Comparison of ENCODE assay signal across 8 cellular contexts in the genomic region with DNA sequence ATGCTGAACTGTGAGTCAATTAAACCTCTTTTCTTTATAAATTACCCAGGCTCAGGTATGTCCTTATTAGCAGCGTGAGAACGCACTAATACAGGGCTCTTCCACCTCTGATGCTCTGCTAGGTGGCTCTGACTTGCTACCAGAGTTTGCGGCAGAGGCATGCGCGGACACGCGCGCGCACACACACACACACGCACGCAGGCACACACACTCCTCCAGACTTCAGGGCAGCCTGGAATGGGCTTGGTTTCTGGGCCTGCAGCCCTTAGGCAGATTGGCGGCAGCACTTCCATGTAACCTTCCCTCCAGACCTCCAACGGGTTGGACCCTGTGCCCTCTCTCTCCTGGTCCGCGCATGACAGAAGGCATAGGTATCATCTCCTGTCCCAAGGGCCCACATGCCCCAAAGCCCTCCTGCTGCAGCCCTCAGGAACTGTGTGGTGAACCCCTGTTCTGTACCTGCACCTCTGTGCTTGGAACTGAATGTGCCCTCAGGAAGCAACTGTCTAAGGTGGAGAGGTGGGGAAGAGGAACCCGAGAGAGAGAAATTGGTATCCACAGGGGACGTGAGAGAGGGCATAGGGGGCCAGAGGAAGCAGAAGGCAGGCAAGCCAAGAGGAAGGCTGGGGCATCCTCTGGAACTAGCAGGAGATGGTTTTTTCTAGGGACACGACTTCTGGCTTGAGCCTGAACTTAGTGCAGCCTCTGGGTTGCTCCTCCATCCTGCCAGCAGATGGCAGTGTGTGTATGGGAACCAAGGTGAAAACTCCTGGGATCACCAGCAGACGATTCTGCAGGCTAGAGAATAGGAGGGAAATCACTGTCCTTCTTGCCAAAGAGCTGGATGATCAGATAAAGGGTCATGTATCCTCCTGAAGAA. TPM values are rescaled to one million over a fixed set of nuclear protein-coding genes. Genes with fewer than 3 reads are reported as not detected.
A peak's percentile ranks its signal among the peaks of the same experiment; 100 is the strongest.
DNase-seq lines count a peak whose midpoint lies in the region; ATAC-seq and TF ChIP-seq lines count a peak whose summit lies in the region.

No MANE protein-coding gene starts in this region.

- H3K36me3 Mint-ChIP-seq in activated naive CD4-positive, alpha-beta T cell treated with anti-CD3 and anti-CD28 coated beads, Interleukin-2, amount 10 ng/mL, durations not matched to agents 7 days and 5 days, result no peaks in the 10 kb centered on the region

- no peaks in the 10 kb centered on the region for H3K79me2 ChIP-seq in OCI-LY3 (ENCODE audit: low read length)

- H3K27me3 ChIP-seq in OCI-LY3 (ENCODE audit: low read depth, low read length), result no peaks in the 10 kb centered on the region

- peaks cover 24% of the 10 kb centered on the region for H3K4me1 ChIP-seq in OCI-LY3 (ENCODE audit: low read length)

- no peak overlapping the region for H3K9ac ChIP-seq in OCI-LY3 (ENCODE audit: low read length)

- peak; percentile 68 for DNase-seq in A172 (ENCODE audit: low spot score)
- DNase-seq in GM12864 (ENCODE audit: low read depth), result no peak
- peak; percentile 49 for DNase-seq in HT1080 (ENCODE audit: low read depth)
- DNase-seq in activated naive CD4-positive, alpha-beta T cell treated with anti-CD3 and anti-CD28 coated beads, Interleukin-2, amount 10 ng/mL, durations not matched to agents 7 days and 5 days, result peak; percentile 58
- peak; percentile 58 for DNase-seq in glomerular visceral epithelial cell (ENCODE audit: extremely low spot score)
- peak; percentile 47 to 95 (median 80) for DNase-seq in posterior cingulate gyrus

- H3K36me3 ChIP-seq in OCI-LY3 (replicated peaks; ENCODE audit: low read depth, low read length), result no peaks in the 10 kb centered on the region

- H3K4me1 Mint-ChIP-seq in activated naive CD4-positive, alpha-beta T cell treated with anti-CD3 and anti-CD28 coated beads, Interleukin-2, amount 10 ng/mL, durations not matched to agents 7 days and 5 days, result no peaks in the 10 kb centered on the region

- H3K9me3 ChIP-seq in OCI-LY3 (ENCODE audit: insufficient read depth, low read length), result no peaks in the 10 kb centered on the region

- peaks cover 26% of the 10 kb centered on the region for H3K27me3 Mint-ChIP-seq in activated naive CD4-positive, alpha-beta T cell treated with anti-CD3 and anti-CD28 coated beads, Interleukin-2, amount 10 ng/mL, durations not matched to agents 7 days and 5 days

- no peak overlapping the region; the same call in 1 of the 2 replicates for H3K4me2 ChIP-seq in OCI-LY3 (ENCODE audit: low read length)

- TF ChIP-seq CTCF in GM12864 (IDR thresholded peaks at IDR 0.05; ENCODE audit: low read depth, low read length, missing control alignments) (peak; percentile 92), OCI-LY3 (IDR thresholded peaks at IDR 0.05; ENCODE audit: low read depth, low read length) (peak; percentile 91)

- intact Hi-C loops in posterior cingulate gyrus (cut with DNase I), result loop anchor here (2.0 to 5.0 kb wide), 3 partner anchors 35 to 375 kb away; no protein-coding TSS in a partner anchor

- no peaks in the 10 kb centered on the region for H3K9me3 Mint-ChIP-seq in activated naive CD4-positive, alpha-beta T cell treated with anti-CD3 and anti-CD28 coated beads, Interleukin-2, amount 10 ng/mL, durations not matched to agents 7 days and 5 days

- CTCF ChIA-PET in activated naive CD4-positive, alpha-beta T cell treated with anti-CD3 and anti-CD28 coated beads, Interleukin-2, amount 10 ng/mL, durations not matched to agents 7 days and 5 days (lab: Charles Lee), result interaction anchor here (0.7 to 3.3 kb wide), 10 partner anchors 10 to 528 kb away, joined by 3 to 18 read pairs (median 4); partner anchors contain the start of gene LMO1

- no peak overlapping the region for H3K27ac Mint-ChIP-seq in activated naive CD4-positive, alpha-beta T cell treated with anti-CD3 and anti-CD28 coated beads, Interleukin-2, amount 10 ng/mL, durations not matched to agents 7 days and 5 days

- H3K27ac ChIP-seq in OCI-LY3 (ENCODE audit: low read length), result no peak overlapping the region

- ATAC-seq in HG03469 (IDR thresholded peaks at IDR 0.05; ENCODE audit: unreplicated experiment), result no peak

- H4K20me1 ChIP-seq in OCI-LY3 (ENCODE audit: insufficient read depth, low read length), result no peaks in the 10 kb centered on the region

- H2AFZ ChIP-seq in OCI-LY3 (ENCODE audit: low read depth, low read length), result peak overlapping the region; percentile 51; the same call in 1 of the 2 replicates

- no peak overlapping the region for H3K4me3 Mint-ChIP-seq in activated naive CD4-positive, alpha-beta T cell treated with anti-CD3 and anti-CD28 coated beads, Interleukin-2, amount 10 ng/mL, durations not matched to agents 7 days and 5 days

- H3K4me3 ChIP-seq in GM12864 (ENCODE audit: low read depth, low read length), result no peak overlapping the region
- H3K4me3 ChIP-seq in OCI-LY3 (ENCODE audit: low read length), result no peak overlapping the region

RNA-seq across cellular contexts. Expression of gene RIC3, which starts 23.4 kb away (rescaled TPM):
- 1.1 TPM in 1 of 2 replicates, not detected in the other for total RNA-seq in A172 (2014; rRNA removed; shearing (Covaris generic))
- not detected in 2 replicates for total RNA-seq in HT1080 (2014; rRNA removed; shearing (Covaris generic))
- not detected in 2 replicates for polyA plus RNA-seq in HT1080 (2015; cell fraction: cytosol; rRNA removed)
- not detected in 2 replicates for polyA plus RNA-seq in HT1080 (2015; cell fraction: nucleus; rRNA removed)
